ENCODE assay signal across 1 cellular context in the genomic region with DNA sequence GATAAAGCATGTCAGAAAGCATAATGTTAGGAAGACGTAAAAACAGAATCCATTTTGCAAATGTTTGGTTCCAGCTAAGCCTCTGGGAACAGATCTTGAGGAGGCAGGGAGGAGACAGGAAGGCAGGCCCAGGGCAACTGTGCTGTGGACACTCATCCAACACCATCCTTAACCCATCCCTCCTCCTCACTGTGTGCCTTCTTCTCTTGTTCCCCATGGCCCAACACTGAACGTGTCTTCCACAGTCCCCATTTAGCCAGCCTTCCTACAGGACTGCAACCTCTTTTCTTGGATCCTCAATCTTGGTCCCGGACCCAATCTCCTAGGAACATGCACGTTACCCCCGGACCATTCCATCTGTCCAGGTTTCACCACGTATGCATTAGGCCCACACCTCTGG.
TF ChIP-seq lines count a peak whose summit lies in the region.

No MANE protein-coding gene starts in this region.

TF ChIP-seq in GM23338, 12 proteins besides CTCF, POLR2A, EP300 and RAD21 (continued from another document):
- TF ChIP-seq, protein P1, sequence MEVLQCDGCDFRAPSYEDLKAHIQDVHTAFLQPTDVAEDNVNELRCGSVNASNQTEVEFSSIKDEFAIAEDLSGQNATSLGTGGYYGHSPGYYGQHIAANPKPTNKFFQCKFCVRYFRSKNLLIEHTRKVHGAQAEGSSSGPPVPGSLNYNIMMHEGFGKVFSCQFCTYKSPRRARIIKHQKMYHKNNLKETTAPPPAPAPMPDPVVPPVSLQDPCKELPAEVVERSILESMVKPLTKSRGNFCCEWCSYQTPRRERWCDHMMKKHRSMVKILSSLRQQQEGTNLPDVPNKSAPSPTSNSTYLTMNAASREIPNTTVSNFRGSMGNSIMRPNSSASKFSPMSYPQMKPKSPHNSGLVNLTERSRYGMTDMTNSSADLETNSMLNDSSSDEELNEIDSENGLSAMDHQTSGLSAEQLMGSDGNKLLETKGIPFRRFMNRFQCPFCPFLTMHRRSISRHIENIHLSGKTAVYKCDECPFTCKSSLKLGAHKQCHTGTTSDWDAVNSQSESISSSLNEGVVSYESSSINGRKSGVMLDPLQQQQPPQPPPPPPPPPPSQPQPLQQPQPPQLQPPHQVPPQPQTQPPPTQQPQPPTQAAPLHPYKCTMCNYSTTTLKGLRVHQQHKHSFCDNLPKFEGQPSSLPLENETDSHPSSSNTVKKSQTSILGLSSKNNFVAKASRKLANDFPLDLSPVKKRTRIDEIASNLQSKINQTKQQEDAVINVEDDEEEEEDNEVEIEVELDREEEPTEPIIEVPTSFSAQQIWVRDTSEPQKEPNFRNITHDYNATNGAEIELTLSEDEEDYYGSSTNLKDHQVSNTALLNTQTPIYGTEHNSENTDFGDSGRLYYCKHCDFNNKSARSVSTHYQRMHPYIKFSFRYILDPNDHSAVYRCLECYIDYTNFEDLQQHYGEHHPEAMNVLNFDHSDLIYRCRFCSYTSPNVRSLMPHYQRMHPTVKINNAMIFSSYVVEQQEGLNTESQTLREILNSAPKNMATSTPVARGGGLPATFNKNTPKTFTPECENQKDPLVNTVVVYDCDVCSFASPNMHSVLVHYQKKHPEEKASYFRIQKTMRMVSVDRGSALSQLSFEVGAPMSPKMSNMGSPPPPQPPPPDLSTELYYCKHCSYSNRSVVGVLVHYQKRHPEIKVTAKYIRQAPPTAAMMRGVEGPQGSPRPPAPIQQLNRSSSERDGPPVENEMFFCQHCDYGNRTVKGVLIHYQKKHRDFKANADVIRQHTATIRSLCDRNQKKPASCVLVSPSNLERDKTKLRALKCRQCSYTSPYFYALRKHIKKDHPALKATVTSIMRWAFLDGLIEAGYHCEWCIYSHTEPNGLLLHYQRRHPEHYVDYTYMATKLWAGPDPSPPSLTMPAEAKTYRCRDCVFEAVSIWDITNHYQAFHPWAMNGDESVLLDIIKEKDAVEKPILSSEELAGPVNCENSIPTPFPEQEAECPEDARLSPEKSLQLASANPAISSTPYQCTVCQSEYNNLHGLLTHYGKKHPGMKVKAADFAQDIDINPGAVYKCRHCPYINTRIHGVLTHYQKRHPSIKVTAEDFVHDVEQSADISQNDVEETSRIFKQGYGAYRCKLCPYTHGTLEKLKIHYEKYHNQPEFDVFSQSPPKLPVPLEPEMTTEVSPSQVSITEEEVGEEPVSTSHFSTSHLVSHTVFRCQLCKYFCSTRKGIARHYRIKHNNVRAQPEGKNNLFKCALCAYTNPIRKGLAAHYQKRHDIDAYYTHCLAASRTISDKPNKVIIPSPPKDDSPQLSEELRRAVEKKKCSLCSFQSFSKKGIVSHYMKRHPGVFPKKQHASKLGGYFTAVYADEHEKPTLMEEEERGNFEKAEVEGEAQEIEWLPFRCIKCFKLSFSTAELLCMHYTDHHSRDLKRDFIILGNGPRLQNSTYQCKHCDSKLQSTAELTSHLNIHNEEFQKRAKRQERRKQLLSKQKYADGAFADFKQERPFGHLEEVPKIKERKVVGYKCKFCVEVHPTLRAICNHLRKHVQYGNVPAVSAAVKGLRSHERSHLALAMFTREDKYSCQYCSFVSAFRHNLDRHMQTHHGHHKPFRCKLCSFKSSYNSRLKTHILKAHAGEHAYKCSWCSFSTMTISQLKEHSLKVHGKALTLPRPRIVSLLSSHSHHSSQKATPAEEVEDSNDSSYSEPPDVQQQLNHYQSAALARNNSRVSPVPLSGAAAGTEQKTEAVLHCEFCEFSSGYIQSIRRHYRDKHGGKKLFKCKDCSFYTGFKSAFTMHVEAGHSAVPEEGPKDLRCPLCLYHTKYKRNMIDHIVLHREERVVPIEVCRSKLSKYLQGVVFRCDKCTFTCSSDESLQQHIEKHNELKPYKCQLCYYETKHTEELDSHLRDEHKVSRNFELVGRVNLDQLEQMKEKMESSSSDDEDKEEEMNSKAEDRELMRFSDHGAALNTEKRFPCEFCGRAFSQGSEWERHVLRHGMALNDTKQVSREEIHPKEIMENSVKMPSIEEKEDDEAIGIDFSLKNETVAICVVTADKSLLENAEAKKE (CRISPR knock-in tag; IDR thresholded peaks at IDR 0.05), result no peak
- no peak for TF ChIP-seq EZH2 (IDR thresholded peaks at IDR 0.05; ENCODE audit: low read depth, unreplicated experiment)
- no peak for TF ChIP-seq REST (IDR thresholded peaks at IDR 0.05; ENCODE audit: unreplicated experiment)
- TF ChIP-seq EZH2phosphoT487 (IDR thresholded peaks at IDR 0.05; ENCODE audit: unreplicated experiment), result no peak
- TF ChIP-seq JUNB (IDR thresholded peaks at IDR 0.05; ENCODE audit: unreplicated experiment), result no peak
- no peak for TF ChIP-seq ETS1 (IDR thresholded peaks at IDR 0.05)
- TF ChIP-seq STAT1 (IDR thresholded peaks at IDR 0.05; ENCODE audit: unreplicated experiment), result no peak
- TF ChIP-seq ZNF331 (CRISPR knock-in tag; IDR thresholded peaks at IDR 0.05; ENCODE audit: low read depth), result no peak
